Comparison of ENCODE assay signal across 1 cellular context in genomic region chr11:104609766-104610165, GRCh38.
TF ChIP-seq lines count a peak whose summit lies in the region.

No MANE protein-coding gene starts in this region.

TF ChIP-seq in H1, 55 proteins besides CTCF, POLR2A, EP300 and RAD21 (continued from another document):
- TF ChIP-seq, protein P1, sequence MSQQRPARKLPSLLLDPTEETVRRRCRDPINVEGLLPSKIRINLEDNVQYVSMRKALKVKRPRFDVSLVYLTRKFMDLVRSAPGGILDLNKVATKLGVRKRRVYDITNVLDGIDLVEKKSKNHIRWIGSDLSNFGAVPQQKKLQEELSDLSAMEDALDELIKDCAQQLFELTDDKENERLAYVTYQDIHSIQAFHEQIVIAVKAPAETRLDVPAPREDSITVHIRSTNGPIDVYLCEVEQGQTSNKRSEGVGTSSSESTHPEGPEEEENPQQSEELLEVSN (IDR thresholded peaks at IDR 0.05): no peak
- TF ChIP-seq RBBP5 (IDR thresholded peaks at IDR 0.05; ENCODE audit: borderline replicate concordance, low read depth, low read length) (no peak), TAF1 (IDR thresholded peaks at IDR 0.05; ENCODE audit: low read depth, low read length) (no peak), CREB1 (IDR thresholded peaks at IDR 0.05) (no peak), SIRT6 (IDR thresholded peaks at IDR 0.05; ENCODE audit: low read length) (no peak), NANOG (IDR thresholded peaks at IDR 0.05; ENCODE audit: insufficient read depth, low read depth, low read length, poor library complexity, severe bottlenecking) (no peak), JUN (IDR thresholded peaks at IDR 0.05; ENCODE audit: low read depth, low read length) (no peak), TAF7 (optimal IDR thresholded peaks at IDR 0.05; ENCODE audit: borderline replicate concordance, low read depth, low read length) (no peak), SRF (IDR thresholded peaks at IDR 0.05; ENCODE audit: low read depth, low read length) (no peak), CEBPB (IDR thresholded peaks at IDR 0.05; ENCODE audit: low read depth, low read length) (no peak)
